Comparison of ENCODE assay signal across 1 cellular context in the genomic region with DNA sequence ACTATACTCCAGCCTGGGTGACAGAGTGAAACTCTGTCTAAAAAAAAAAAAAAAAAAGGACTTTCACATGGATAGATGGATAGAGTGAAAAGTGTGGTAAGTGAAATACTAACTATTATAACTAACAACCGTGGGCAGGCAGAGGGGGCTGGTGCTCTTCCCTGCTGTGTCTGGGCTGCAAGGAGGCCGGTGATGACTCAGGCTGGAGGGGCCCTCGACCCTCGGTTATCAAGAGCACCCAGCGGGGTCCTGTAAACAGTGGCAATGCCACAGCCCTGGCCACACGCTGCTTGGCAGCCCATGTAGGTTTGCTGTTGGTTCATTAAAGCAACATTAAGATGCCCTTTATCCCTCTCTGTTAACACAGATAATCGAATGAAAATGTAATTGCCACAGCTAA.
TF ChIP-seq lines count a peak whose summit lies in the region.

No MANE protein-coding gene starts in this region.

TF ChIP-seq in GM23338, 12 proteins besides CTCF, POLR2A, EP300 and RAD21 (continued from another document):
- TF ChIP-seq EZH2phosphoT487 (IDR thresholded peaks at IDR 0.05; ENCODE audit: unreplicated experiment) (no peak), STAT1 (IDR thresholded peaks at IDR 0.05; ENCODE audit: unreplicated experiment) (no peak), ZNF114 (CRISPR knock-in tag; IDR thresholded peaks at IDR 0.05) (no peak), EZH2 (IDR thresholded peaks at IDR 0.05; ENCODE audit: low read depth, unreplicated experiment) (no peak)
- TF ChIP-seq, protein P1, sequence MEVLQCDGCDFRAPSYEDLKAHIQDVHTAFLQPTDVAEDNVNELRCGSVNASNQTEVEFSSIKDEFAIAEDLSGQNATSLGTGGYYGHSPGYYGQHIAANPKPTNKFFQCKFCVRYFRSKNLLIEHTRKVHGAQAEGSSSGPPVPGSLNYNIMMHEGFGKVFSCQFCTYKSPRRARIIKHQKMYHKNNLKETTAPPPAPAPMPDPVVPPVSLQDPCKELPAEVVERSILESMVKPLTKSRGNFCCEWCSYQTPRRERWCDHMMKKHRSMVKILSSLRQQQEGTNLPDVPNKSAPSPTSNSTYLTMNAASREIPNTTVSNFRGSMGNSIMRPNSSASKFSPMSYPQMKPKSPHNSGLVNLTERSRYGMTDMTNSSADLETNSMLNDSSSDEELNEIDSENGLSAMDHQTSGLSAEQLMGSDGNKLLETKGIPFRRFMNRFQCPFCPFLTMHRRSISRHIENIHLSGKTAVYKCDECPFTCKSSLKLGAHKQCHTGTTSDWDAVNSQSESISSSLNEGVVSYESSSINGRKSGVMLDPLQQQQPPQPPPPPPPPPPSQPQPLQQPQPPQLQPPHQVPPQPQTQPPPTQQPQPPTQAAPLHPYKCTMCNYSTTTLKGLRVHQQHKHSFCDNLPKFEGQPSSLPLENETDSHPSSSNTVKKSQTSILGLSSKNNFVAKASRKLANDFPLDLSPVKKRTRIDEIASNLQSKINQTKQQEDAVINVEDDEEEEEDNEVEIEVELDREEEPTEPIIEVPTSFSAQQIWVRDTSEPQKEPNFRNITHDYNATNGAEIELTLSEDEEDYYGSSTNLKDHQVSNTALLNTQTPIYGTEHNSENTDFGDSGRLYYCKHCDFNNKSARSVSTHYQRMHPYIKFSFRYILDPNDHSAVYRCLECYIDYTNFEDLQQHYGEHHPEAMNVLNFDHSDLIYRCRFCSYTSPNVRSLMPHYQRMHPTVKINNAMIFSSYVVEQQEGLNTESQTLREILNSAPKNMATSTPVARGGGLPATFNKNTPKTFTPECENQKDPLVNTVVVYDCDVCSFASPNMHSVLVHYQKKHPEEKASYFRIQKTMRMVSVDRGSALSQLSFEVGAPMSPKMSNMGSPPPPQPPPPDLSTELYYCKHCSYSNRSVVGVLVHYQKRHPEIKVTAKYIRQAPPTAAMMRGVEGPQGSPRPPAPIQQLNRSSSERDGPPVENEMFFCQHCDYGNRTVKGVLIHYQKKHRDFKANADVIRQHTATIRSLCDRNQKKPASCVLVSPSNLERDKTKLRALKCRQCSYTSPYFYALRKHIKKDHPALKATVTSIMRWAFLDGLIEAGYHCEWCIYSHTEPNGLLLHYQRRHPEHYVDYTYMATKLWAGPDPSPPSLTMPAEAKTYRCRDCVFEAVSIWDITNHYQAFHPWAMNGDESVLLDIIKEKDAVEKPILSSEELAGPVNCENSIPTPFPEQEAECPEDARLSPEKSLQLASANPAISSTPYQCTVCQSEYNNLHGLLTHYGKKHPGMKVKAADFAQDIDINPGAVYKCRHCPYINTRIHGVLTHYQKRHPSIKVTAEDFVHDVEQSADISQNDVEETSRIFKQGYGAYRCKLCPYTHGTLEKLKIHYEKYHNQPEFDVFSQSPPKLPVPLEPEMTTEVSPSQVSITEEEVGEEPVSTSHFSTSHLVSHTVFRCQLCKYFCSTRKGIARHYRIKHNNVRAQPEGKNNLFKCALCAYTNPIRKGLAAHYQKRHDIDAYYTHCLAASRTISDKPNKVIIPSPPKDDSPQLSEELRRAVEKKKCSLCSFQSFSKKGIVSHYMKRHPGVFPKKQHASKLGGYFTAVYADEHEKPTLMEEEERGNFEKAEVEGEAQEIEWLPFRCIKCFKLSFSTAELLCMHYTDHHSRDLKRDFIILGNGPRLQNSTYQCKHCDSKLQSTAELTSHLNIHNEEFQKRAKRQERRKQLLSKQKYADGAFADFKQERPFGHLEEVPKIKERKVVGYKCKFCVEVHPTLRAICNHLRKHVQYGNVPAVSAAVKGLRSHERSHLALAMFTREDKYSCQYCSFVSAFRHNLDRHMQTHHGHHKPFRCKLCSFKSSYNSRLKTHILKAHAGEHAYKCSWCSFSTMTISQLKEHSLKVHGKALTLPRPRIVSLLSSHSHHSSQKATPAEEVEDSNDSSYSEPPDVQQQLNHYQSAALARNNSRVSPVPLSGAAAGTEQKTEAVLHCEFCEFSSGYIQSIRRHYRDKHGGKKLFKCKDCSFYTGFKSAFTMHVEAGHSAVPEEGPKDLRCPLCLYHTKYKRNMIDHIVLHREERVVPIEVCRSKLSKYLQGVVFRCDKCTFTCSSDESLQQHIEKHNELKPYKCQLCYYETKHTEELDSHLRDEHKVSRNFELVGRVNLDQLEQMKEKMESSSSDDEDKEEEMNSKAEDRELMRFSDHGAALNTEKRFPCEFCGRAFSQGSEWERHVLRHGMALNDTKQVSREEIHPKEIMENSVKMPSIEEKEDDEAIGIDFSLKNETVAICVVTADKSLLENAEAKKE (CRISPR knock-in tag; IDR thresholded peaks at IDR 0.05): no peak
